Comparison of ENCODE assay signal across 1 cellular context in genomic region chr2:239086325-239087020, GRCh38.
TF ChIP-seq lines count a peak whose summit lies in the region.

No MANE protein-coding gene starts in this region.

TF ChIP-seq in K562, 482 proteins besides CTCF, POLR2A, EP300 and RAD21 (continued from another document and continues in another):
- TF ChIP-seq GTF3C2 (IDR thresholded peaks at IDR 0.05; ENCODE audit: borderline replicate concordance, extremely low read depth, insufficient read length) (no peak), ZNF695 (CRISPR knock-in tag; IDR thresholded peaks at IDR 0.05) (no peak), FOXA3 (CRISPR knock-in tag; conservative IDR thresholded peaks at IDR 0.05 in 1 of 2, IDR thresholded peaks at IDR 0.05 in 1 of 2) (no peak), TFE3 (CRISPR knock-in tag; IDR thresholded peaks at IDR 0.05) (no peak), TCF15 (CRISPR knock-in tag; IDR thresholded peaks at IDR 0.05) (no peak), ARID2 (IDR thresholded peaks at IDR 0.05) (no peak), NR0B1 (IDR thresholded peaks at IDR 0.05; ENCODE audit: partially characterized antibody) (no peak), ATF7 (IDR thresholded peaks at IDR 0.05) (no peak), PKNOX1 (IDR thresholded peaks at IDR 0.05) (peak; percentile 39; the same call in 1 of the 2 replicates), DPF2 (IDR thresholded peaks at IDR 0.05) (0 out of 2 replicates have a peak, but pooled peaks have one; percentile 15), HLTF (IDR thresholded peaks at IDR 0.05) (no peak), CBFA2T3 (IDR thresholded peaks at IDR 0.05) (peak; percentile 89), SNRNP70 (optimal IDR thresholded peaks at IDR 0.05; ENCODE audit: low read depth, low read length) (no peak), NR2F6 (CRISPR knock-in tag; IDR thresholded peaks at IDR 0.05) (no peak), RBBP5 (IDR thresholded peaks at IDR 0.05; ENCODE audit: borderline replicate concordance, insufficient read depth, low read length, poor library complexity, severe bottlenecking) (no peak), ELF1 (tag; IDR thresholded peaks at IDR 0.05) (no peak), ETV6 (IDR thresholded peaks at IDR 0.05; ENCODE audit: borderline replicate concordance in 1 of 2, low read depth in 2 of 2, low read length in 1 of 2) (no peak), ETV6 (CRISPR knock-in tag; IDR thresholded peaks at IDR 0.05; ENCODE audit: borderline replicate concordance) (no peak), KDM4B (IDR thresholded peaks at IDR 0.05; ENCODE audit: borderline replicate concordance in 2 of 2, low read depth in 1 of 2) (no peak), MGA (IDR thresholded peaks at IDR 0.05) (no peak), HINFP (tag; conservative IDR thresholded peaks at IDR 0.05; ENCODE audit: low read depth) (no peak), KLF1 (tag; IDR thresholded peaks at IDR 0.05) (no peak), ZNF224 (CRISPR knock-in tag; IDR thresholded peaks at IDR 0.05) (no peak), ZBTB12 (CRISPR knock-in tag; IDR thresholded peaks at IDR 0.05) (no peak), BMI1 (IDR thresholded peaks at IDR 0.05; ENCODE audit: low read length) (no peak), ZNF174 (CRISPR knock-in tag; IDR thresholded peaks at IDR 0.05) (no peak), MXD1 (CRISPR knock-in tag; IDR thresholded peaks at IDR 0.05; ENCODE audit: borderline replicate concordance, poor library complexity, severe bottlenecking) (no peak), HDAC3 (IDR thresholded peaks at IDR 0.05; ENCODE audit: borderline replicate concordance, partially characterized antibody) (no peak), BRD9 (IDR thresholded peaks at IDR 0.05; ENCODE audit: low read depth, partially characterized antibody) (no peak), NFE2 (IDR thresholded peaks at IDR 0.05; ENCODE audit: low read depth) (no peak), ZBTB2 (IDR thresholded peaks at IDR 0.05) (no peak), ZNF354B (CRISPR knock-in tag; IDR thresholded peaks at IDR 0.05) (no peak), POU5F1 (IDR thresholded peaks at IDR 0.05; ENCODE audit: borderline replicate concordance, low read depth, low read length, partially characterized antibody) (no peak)
